14 cellular contexts compared by ENCODE assay signal in the genomic region with DNA sequence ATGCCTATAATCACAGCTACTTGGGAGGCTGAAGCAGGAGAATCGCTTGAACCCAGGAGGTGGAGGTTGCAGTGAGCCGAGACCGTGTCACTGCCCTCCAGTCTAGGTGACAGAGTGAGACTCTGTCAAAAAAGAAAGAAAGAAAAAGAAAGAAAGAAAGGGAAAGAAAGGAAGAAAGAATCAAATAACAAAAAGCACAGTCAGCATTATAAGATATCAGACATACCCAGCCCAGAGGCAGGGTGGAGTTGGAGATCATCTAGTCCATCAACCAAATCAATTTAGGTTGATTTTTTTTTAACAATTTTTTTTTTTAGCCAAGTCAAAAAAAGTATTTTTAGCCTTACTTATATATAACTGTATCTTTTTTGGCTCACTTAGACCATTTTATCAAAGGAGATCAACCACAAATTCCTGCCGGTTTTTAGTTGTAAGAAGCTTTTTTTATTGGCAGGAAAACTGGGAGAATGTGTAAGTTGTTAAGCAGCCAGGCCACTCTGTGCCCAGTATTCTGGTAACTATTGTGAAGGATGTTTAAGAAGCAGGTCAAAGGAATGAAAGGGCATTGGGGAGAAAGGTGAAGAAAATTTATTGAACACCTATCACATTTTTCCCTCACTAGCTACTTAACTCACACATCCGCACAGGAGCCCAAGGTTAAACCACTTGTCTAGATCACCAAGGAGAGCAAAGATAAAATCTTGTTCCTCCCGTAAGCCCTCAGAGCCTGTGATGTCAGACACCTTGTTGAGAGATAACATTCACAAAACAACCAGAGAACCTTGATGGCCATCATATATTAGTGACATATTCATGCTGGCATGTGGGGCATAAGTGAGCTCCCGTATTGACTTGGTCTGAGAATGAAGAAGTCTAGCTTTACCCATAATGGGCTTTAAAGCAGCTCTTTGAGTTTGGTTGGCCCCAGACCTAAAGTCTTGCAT.
DNase-seq lines count a peak whose midpoint lies in the region; ATAC-seq and TF ChIP-seq lines count a peak whose summit lies in the region.
"Had no signal": no experiment of that assay in that cellular context is flagged by ENCODE, and none has a peak within 500 bp of the region (broad histone marks: within the 10 kb centered on the region; RNA-seq: fewer than 3 reads in every experiment).

No MANE protein-coding gene starts in this region.

- no peaks in the 10 kb centered on the region for H3K36me3 ChIP-seq in cardiac muscle cell
- no peaks in the 10 kb centered on the region for H3K36me3 ChIP-seq in colonic mucosa
- peaks cover 10% of the 10 kb centered on the region for H3K36me3 ChIP-seq in muscle layer of colon (ENCODE audit: insufficient read depth, low read length)
- H3K36me3 ChIP-seq in upper lobe of left lung = no peaks in the 10 kb centered on the region
- H3K36me3 ChIP-seq: HAP-1, ovary had no signal

- WGBS in upper lobe of left lung, 2 donors = 72 to 74% methylated on average over 7 of the region's 7 CpGs

- H3K4me1 Mint-ChIP-seq in activated CD8-positive, alpha-beta T cell treated with anti-CD3 and anti-CD28 coated beads for 36 hours (ENCODE audit: low read depth) = no peaks in the 10 kb centered on the region

- H3K9me3 ChIP-seq in cardiac muscle cell (ENCODE audit: low read depth) = no peaks in the 10 kb centered on the region
- no peaks in the 10 kb centered on the region for H3K9me3 ChIP-seq in colonic mucosa
- no peaks in the 10 kb centered on the region for H3K9me3 ChIP-seq in muscle layer of colon (ENCODE audit: low read length)
- no peaks in the 10 kb centered on the region for H3K9me3 ChIP-seq in upper lobe of left lung
- H3K9me3 ChIP-seq: HAP-1, ovary had no signal

- peak; percentile 28 to 85 for DNase-seq in cardiac muscle cell (ENCODE audit: low read depth in 1 of 2, low spot score in 1 of 2)
- DNase-seq in Right ventricle myocardium inferior (ENCODE audit: missing footprints) = no peak
- DNase-seq in colonic mucosa = no peak
- no peak for DNase-seq in upper lobe of left lung
- no peak for DNase-seq in activated CD8-positive, alpha-beta T cell treated with anti-CD3 and anti-CD28 coated beads for 36 hours
- DNase-seq: 8988T, foreskin melanocyte, NCI-H1417 treated with DMSO at 0.1 percent for 48 hours, ovary had no signal

- TF ChIP-seq EP300 in upper lobe of left lung (IDR thresholded peaks at IDR 0.05) = no peak

- POLR2A ChIA-PET in activated CD8-positive, alpha-beta T cell treated with anti-CD3 and anti-CD28 coated beads for 36 hours (lab: Charles Lee) = no interaction called here

- TF ChIP-seq CTCF in cardiac muscle cell (IDR thresholded peaks at IDR 0.05; ENCODE audit: low read depth, low read length) (no peak), colonic mucosa (IDR thresholded peaks at IDR 0.05) (no peak), upper lobe of left lung (IDR thresholded peaks at IDR 0.05) (no peak)
- TF ChIP-seq CTCF in activated CD8-positive, alpha-beta T cell treated with anti-CD3 and anti-CD28 coated beads for 36 hours (IDR thresholded peaks at IDR 0.05) = no peak

- CTCF ChIA-PET in activated CD8-positive, alpha-beta T cell treated with anti-CD3 and anti-CD28 coated beads for 36 hours (lab: Charles Lee) = no interaction called here

- H3K27me3 ChIP-seq in cardiac muscle cell (no peaks in the 10 kb centered on the region), colonic mucosa (no peaks in the 10 kb centered on the region), muscle layer of colon (ENCODE audit: control insufficient read depth in 1 of 2, insufficient read depth in 2 of 2, low read length in 2 of 2) (no peaks in the 10 kb centered on the region), upper lobe of left lung (no peaks in the 10 kb centered on the region)
- H3K27me3 ChIP-seq: ovary had no signal

- H3K9ac ChIP-seq in colonic mucosa (ENCODE audit: low read depth in 2 of 2, low read length in 2 of 2) (no peak overlapping the region), muscle layer of colon (ENCODE audit: low read length) (no peak overlapping the region)

- no peak for TF ChIP-seq POLR2A in upper lobe of left lung (IDR thresholded peaks at IDR 0.05)

- no peaks in the 10 kb centered on the region for H3K9me3 Mint-ChIP-seq in activated CD8-positive, alpha-beta T cell treated with anti-CD3 and anti-CD28 coated beads for 36 hours

- peaks cover 10% of the 10 kb centered on the region for H3K4me1 ChIP-seq in cardiac muscle cell (ENCODE audit: low read depth)
- H3K4me1 ChIP-seq in colonic mucosa = no peaks in the 10 kb centered on the region
- peaks cover 80% of the 10 kb centered on the region for H3K4me1 ChIP-seq in muscle layer of colon (ENCODE audit: insufficient read depth, low read length)
- peaks cover 10 to 38% (median 19%) of the 10 kb centered on the region in 4 donors for H3K4me1 ChIP-seq in upper lobe of left lung
- H3K4me1 ChIP-seq: HAP-1 had no signal

- H3K27me3 Mint-ChIP-seq in activated CD8-positive, alpha-beta T cell treated with anti-CD3 and anti-CD28 coated beads for 36 hours = peaks cover 48% of the 10 kb centered on the region

- H3K4me3 ChIP-seq in cardiac muscle cell (no peak overlapping the region), colonic mucosa (no peak overlapping the region), muscle layer of colon (ENCODE audit: low read depth in 1 of 2, low read length in 2 of 2) (no peak overlapping the region), upper lobe of left lung (no peak overlapping the region)
- H3K4me3 ChIP-seq: HAP-1, ovary had no signal

- H3K36me3 Mint-ChIP-seq in activated CD8-positive, alpha-beta T cell treated with anti-CD3 and anti-CD28 coated beads for 36 hours (ENCODE audit: low read depth) = no peaks in the 10 kb centered on the region

- ATAC-seq in Right ventricle myocardium inferior = no peak
- no peak for ATAC-seq in upper lobe of left lung (ENCODE audit: low FRiP score in 2 of 2)
- no peak for ATAC-seq in activated CD8-positive, alpha-beta T cell treated with anti-CD3 and anti-CD28 coated beads for 36 hours
- ATAC-seq in GM19395 (IDR thresholded peaks at IDR 0.05; ENCODE audit: unreplicated experiment) = no peak
- no peak for ATAC-seq in GM21529 (IDR thresholded peaks at IDR 0.05; ENCODE audit: unreplicated experiment)
- ATAC-seq: activated CD4-positive, CD25-positive, alpha-beta regulatory T cell treated with anti-CD3 and anti-CD28 coated beads, Interleukin-2, amount 50 U/mL, for 24 hours had no signal

- H3K27ac Mint-ChIP-seq in activated CD8-positive, alpha-beta T cell treated with anti-CD3 and anti-CD28 coated beads for 36 hours = no peak overlapping the region

- H3K4me3 Mint-ChIP-seq in activated CD8-positive, alpha-beta T cell treated with anti-CD3 and anti-CD28 coated beads for 36 hours = no peak overlapping the region

- intact Hi-C loops in Right ventricle myocardium inferior (cut with DNase I) = loop anchor here (5.0 kb wide), 1 partner anchor 37 kb away; no protein-coding TSS in a partner anchor
- intact Hi-C loops in colonic mucosa (cut with DNase I) = no loop called here
- intact Hi-C loops in activated CD8-positive, alpha-beta T cell treated with anti-CD3 and anti-CD28 coated beads for 36 hours (cut with micrococcal nuclease) = no loop called here

- H3K27ac ChIP-seq in cardiac muscle cell = no peak overlapping the region
- H3K27ac ChIP-seq in colonic mucosa = peak overlapping the region; percentile 55
- peak overlapping the region; percentile 89 for H3K27ac ChIP-seq in muscle layer of colon (ENCODE audit: low read depth, low read length)
- peak overlapping the region; percentile 75 to 85 (median 78) for H3K27ac ChIP-seq in upper lobe of left lung

Comparison
In these comparisons a context has a peak if more than half of its experiments do, and no peak if none do; other contexts are left out.
1. DNase-seq: peak in cardiac muscle cell (2 of 2); none in Right ventricle myocardium inferior (single experiment), colonic mucosa (single experiment), upper lobe of left lung (0 of 2) and activated CD8-positive, alpha-beta T cell treated with anti-CD3 and anti-CD28 coated beads for 36 hours (single experiment).